10 cellular contexts compared by ENCODE assay signal in genomic region chr22:27801616-27802388, GRCh38. TPM values are rescaled to one million over a fixed set of nuclear protein-coding genes. Genes with fewer than 3 reads are reported as not detected.
DNase-seq lines count a peak whose midpoint lies in the region; ATAC-seq, FAIRE-seq and TF ChIP-seq lines count a peak whose summit lies in the region.
"Had no signal": no experiment of that assay in that cellular context is flagged by ENCODE, and none has a peak within 500 bp of the region (broad histone marks: within the 10 kb centered on the region; RNA-seq: fewer than 3 reads in every experiment).

Gene MN1 (minus strand): TSS chr22:27801756. CDS start chr22:27800543, 1,213 bp downstream.

- H3K9me3 ChIP-seq in keratinocyte (ENCODE audit: control insufficient read depth, low read depth, low read length): no peaks in the 10 kb centered on the region

- H3K4me3 ChIP-seq in WI38 (ENCODE audit: low read depth, low read length) (peak within 1 kb of the TSS; percentile 73), keratinocyte (ENCODE audit: control insufficient read depth in 2 of 3, extremely low read depth in 1 of 3, insufficient read depth in 2 of 3, low read depth in 1 of 3, low read length in 3 of 3) (peak within 1 kb of the TSS; percentile 74 to 85 (median 78)), skin epidermis (peak within 1 kb of the TSS; percentile 62 to 83 (median 77))

- peak within 1 kb of the TSS; percentile 75 for H3K9ac ChIP-seq in keratinocyte (ENCODE audit: control insufficient read depth, extremely low read depth, insufficient read depth, low read length)

- peak within 1 kb of the TSS; percentile 94 for H3K4me2 ChIP-seq in keratinocyte (ENCODE audit: control insufficient read depth, extremely low read depth, insufficient read depth, low read depth, low read length)

- H4K20me1 ChIP-seq in keratinocyte (ENCODE audit: control insufficient read depth, extremely low read depth, insufficient read depth, low read length): no peaks in the 10 kb centered on the region

- TF ChIP-seq CTCF in WI38 (IDR thresholded peaks at IDR 0.05; ENCODE audit: low read depth, low read length) (no peak), keratinocyte (optimal IDR thresholded peaks at IDR 0.05 in 1 of 3, IDR thresholded peaks at IDR 0.05 in 1 of 3, conservative IDR thresholded peaks at IDR 0.05 in 1 of 3; ENCODE audit: extremely low read depth in 1 of 3, insufficient read depth in 2 of 3, low read length in 3 of 3) (no peak)

- dilution Hi-C loops in keratinocyte (cut with MboI; ENCODE audit: extremely low pct_ligation_motif_present, low sequenced_read_pairs): no loop called here

- H3K4me1 ChIP-seq in keratinocyte (ENCODE audit: control insufficient read depth, extremely low read depth, insufficient read depth, low read length): peaks cover 19% of the 10 kb centered on the region

- H2AFZ ChIP-seq in keratinocyte (ENCODE audit: control insufficient read depth, low read length): peak within 1 kb of the TSS; percentile 91

- peaks cover 27% of the 10 kb centered on the region for H3K79me2 ChIP-seq in keratinocyte (ENCODE audit: control insufficient read depth, insufficient read depth, low read length)

- no peak for ATAC-seq in HG03025 (IDR thresholded peaks at IDR 0.05; ENCODE audit: low FRiP score, unreplicated experiment)

- peaks cover 2 to 5% of the 10 kb centered on the region in 2 experiments for H3K36me3 ChIP-seq in keratinocyte (ENCODE audit: control insufficient read depth in 2 of 2, extremely low read depth in 1 of 2, insufficient read depth in 2 of 2, low read length in 2 of 2)

- peak within 1 kb of the TSS; percentile 70 for H3K27ac ChIP-seq in keratinocyte (ENCODE audit: control insufficient read depth, insufficient read depth, low read length)
- peak within 1 kb of the TSS in 20 of 21 experiments; percentile 60 to 93 (median 84) for H3K27ac ChIP-seq in skin epidermis
- H3K27ac ChIP-seq: C4-2B had no signal

- FAIRE-seq in keratinocyte (lab: Jason Lieb, UNC): no peak
- no peak for FAIRE-seq in GM19239 (lab: Jason Lieb, UNC)
- FAIRE-seq: colon had no signal

- peak; percentile 20 for DNase-seq in NCI-H1105 treated with DMSO at 0.1 percent for 48 hours (lab: John Stamatoyannopoulos, UW)
- no peak for DNase-seq in NCI-H1105 (lab: John Stamatoyannopoulos, UW)
- peak; percentile 17 for DNase-seq in cerebellar cortex (ENCODE audit: low spot score)
- no peak for DNase-seq in keratinocyte (ENCODE audit: low read depth, low spot score)
- no peak for DNase-seq in GM19239 (ENCODE audit: insufficient read length, low spot score)

- H3K27me3 ChIP-seq in keratinocyte (ENCODE audit: control insufficient read depth, extremely low read depth, insufficient read depth, low read length): no peaks in the 10 kb centered on the region

- no peaks in the 10 kb centered on the region for H3K9me1 ChIP-seq in keratinocyte (ENCODE audit: control insufficient read depth, extremely low read depth, insufficient read depth, low read length)

RNA-seq across cellular contexts. Expression of gene MN1, which starts in this region (rescaled TPM):
- polyA plus RNA-seq in keratinocyte: 2.2 to 8.5 TPM (median 2.2 TPM) in 3 replicates
- polyA plus RNA-seq in keratinocyte (2011; ENCODE audit: low read depth): 2.9 TPM
- 5.0 and 7.2 TPM in 2 replicates for polyA plus RNA-seq in keratinocyte (2011; cell fraction: cytosol; rRNA removed)
- 16.8 and 21.0 TPM in 2 replicates for polyA plus RNA-seq in keratinocyte (2011; cell fraction: nucleus; rRNA removed)
- 5.0 and 8.5 TPM in 2 replicates for polyA plus RNA-seq in keratinocyte (2012; ENCODE audit: low replicate concordance)
- 8.0 to 24.5 TPM (median 11.7 TPM) in 3 replicates for polyA minus RNA-seq in keratinocyte
- 12.9 TPM for polyA minus RNA-seq in keratinocyte (2011; cell fraction: cytosol; rRNA and poly(A)+ RNA removed)
- 15.2 and 17.8 TPM in 2 replicates for polyA minus RNA-seq in keratinocyte (2011; cell fraction: nucleus; rRNA and poly(A)+ RNA removed)

Comparison
In these comparisons a context has a peak if more than half of its experiments do, and no peak if none do; other contexts are left out.
1. DNase-seq: peak in NCI-H1105 treated with DMSO at 0.1 percent for 48 hours (single experiment) and cerebellar cortex (single experiment); none in NCI-H1105 (single experiment), keratinocyte (single experiment) and GM19239 (single experiment).
2. Peak in every context shown above with its lines, with median percentiles within 50 percentile points of each other: H3K4me3 ChIP-seq.